17 cellular contexts compared by ENCODE assay signal in the genomic region with DNA sequence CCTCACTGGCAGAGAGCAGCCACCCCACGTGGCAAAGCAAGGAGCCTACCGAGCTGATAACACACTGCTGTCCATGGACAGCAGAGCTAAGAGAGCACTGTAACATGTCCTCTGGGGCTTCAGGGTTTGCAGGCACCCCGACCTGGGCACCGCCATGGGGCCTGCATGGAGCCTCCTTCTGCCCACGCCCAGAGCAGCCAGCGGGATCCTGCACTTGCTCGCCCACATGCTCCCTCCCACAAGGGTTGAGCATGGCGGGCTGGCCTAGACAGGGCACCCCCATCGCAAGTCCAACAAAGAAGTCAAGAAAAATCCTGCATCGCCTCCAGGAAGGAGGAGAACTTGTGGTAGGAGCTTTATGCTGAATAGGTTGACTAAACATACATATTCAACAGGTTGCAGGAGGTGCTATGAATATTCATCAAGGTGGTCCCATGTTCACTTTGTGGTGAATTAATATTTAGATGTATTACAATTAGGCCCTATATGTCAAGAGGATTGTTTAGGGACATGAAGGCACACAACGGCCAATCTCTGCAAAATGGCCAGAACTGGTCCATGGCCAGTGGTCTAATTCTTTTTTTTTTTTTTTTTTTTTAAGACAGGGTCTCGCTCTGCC. TPM values are rescaled to one million over a fixed set of nuclear protein-coding genes. Genes with fewer than 3 reads are reported as not detected.
DNase-seq lines count a peak whose midpoint lies in the region; ATAC-seq and TF ChIP-seq lines count a peak whose summit lies in the region.
"Had no signal": no experiment of that assay in that cellular context is flagged by ENCODE, and none has a peak within 500 bp of the region (broad histone marks: within the 10 kb centered on the region; RNA-seq: fewer than 3 reads in every experiment).

No MANE protein-coding gene starts in this region.

- H3K27me3 ChIP-seq in H7 (ENCODE audit: control insufficient read depth, insufficient read depth, low read length) (no peaks in the 10 kb centered on the region), osteoblast (ENCODE audit: insufficient read depth, low read length) (no peaks in the 10 kb centered on the region)

- H3K27ac ChIP-seq in SK-N-MC, result 0 out of 2 replicates have a peak overlapping the region, but pooled peaks have one; percentile 16
- H3K27ac ChIP-seq in osteoblast (ENCODE audit: low read depth, low read length), result no peak overlapping the region
- H3K27ac ChIP-seq: A549, GM23248 had no signal

- peaks cover 13% of the 10 kb centered on the region for H3K4me1 ChIP-seq in osteoblast (ENCODE audit: insufficient read depth, low read length)

- H3K4me2 ChIP-seq in osteoblast (ENCODE audit: insufficient read depth, low read length), result no peak overlapping the region
- H3K4me2 ChIP-seq: A549 had no signal

- TF ChIP-seq POLR2A in erythroblast (IDR thresholded peaks at IDR 0.05; ENCODE audit: low read length), result no peak

- ATAC-seq in HG02623 (IDR thresholded peaks at IDR 0.05; ENCODE audit: unreplicated experiment), result no peak
- ATAC-seq: A549 had no signal

- H4K20me1 ChIP-seq in osteoblast (ENCODE audit: insufficient read depth, low read length), result peaks cover 8% of the 10 kb centered on the region

- in situ Hi-C loops in GM13976 (cut with MboI; ENCODE audit: low sequenced_read_pairs, unreplicated experiment), result no loop called here

- TF ChIP-seq CTCF in osteoblast (IDR thresholded peaks at IDR 0.05; ENCODE audit: extremely low read depth, low read depth, low read length), result no peak
- no peak for TF ChIP-seq CTCF in GM13976 (IDR thresholded peaks at IDR 0.05; ENCODE audit: borderline replicate concordance, control extremely low read depth, extremely low read depth, insufficient read depth, missing control alignments)

- no peak overlapping the region for H3K9ac ChIP-seq in SK-N-MC (ENCODE audit: insufficient read length)
- H3K9ac ChIP-seq: GM23248 had no signal

- no peak overlapping the region for H2AFZ ChIP-seq in osteoblast (ENCODE audit: low read length)
- H2AFZ ChIP-seq: GM23248 had no signal

- peak; percentile 13 for DNase-seq in H7
- DNase-seq in SK-N-MC (ENCODE audit: low read depth, low spot score), result no peak
- peak; percentile 31 to 41 for DNase-seq in erythroblast (lab: John Stamatoyannopoulos, UW)
- peak; percentile 14 for DNase-seq in osteoblast (ENCODE audit: insufficient read length, low spot score, missing footprints)
- no peak for DNase-seq in GM13976 (ENCODE audit: low spot score)
- DNase-seq in NCI-H128 (lab: John Stamatoyannopoulos, UW; ENCODE audit: unreplicated experiment), result no peak
- DNase-seq in cerebellar nuclear complex (lab: John Stamatoyannopoulos, UW), result no peak
- DNase-seq: 8988T; C1 segment of cervical spinal cord; Caco-2; CD4-positive, alpha-beta memory T cell; DMS153; DND-41; GM23248 had no signal

- peaks cover 13% of the 10 kb centered on the region for H3K79me2 ChIP-seq in osteoblast (ENCODE audit: insufficient read depth, low read length)

- H3K36me3 ChIP-seq in H7 (replicated peaks; ENCODE audit: control insufficient read depth, insufficient read depth, low read length) (no peaks in the 10 kb centered on the region), SK-N-MC (ENCODE audit: insufficient read depth, low read length) (no peaks in the 10 kb centered on the region), osteoblast (ENCODE audit: insufficient read depth, low read length) (no peaks in the 10 kb centered on the region)

- H3K9me3 ChIP-seq in SK-N-MC (ENCODE audit: low read depth, low read length) (no peaks in the 10 kb centered on the region), osteoblast (ENCODE audit: low read depth, low read length) (no peaks in the 10 kb centered on the region)
- H3K9me3 ChIP-seq: A549, Caco-2, HAP-1 had no signal

- H3K4me3 ChIP-seq in H7 (ENCODE audit: insufficient read depth, low read depth, low read length), result no peak overlapping the region
- H3K4me3 ChIP-seq in SK-N-MC, result no peak overlapping the region
- H3K4me3 ChIP-seq in osteoblast (ENCODE audit: insufficient read depth, low read length), result no peak overlapping the region
- H3K4me3 ChIP-seq: A549, GM23248, HAP-1 had no signal

RNA-seq across cellular contexts. Expression of a gene that starts 3.8 kb away (rescaled TPM):
- total RNA-seq in H7 (2014; rRNA removed; shearing (Covaris generic)), result 26.4 and 33.8 TPM in 2 replicates
- 21.2 and 22.4 TPM in 2 replicates for total RNA-seq in osteoblast

RNA-seq across cellular contexts. Expression of a gene that starts 4.5 kb away (rescaled TPM):
- total RNA-seq in H7 (2014; rRNA removed; shearing (Covaris generic)), result 79.1 and 80.1 TPM in 2 replicates
- 37.3 and 38.6 TPM in 2 replicates for total RNA-seq in osteoblast

RNA-seq across cellular contexts. Expression of a gene that starts 48.3 kb away (rescaled TPM):
- 41.3 and 42.5 TPM in 2 replicates for total RNA-seq in H7 (2014; rRNA removed; shearing (Covaris generic))
- 10.3 and 10.5 TPM in 2 replicates for total RNA-seq in osteoblast

Comparison
In these comparisons a context has a peak if more than half of its experiments do, and no peak if none do; other contexts are left out.
1. DNase-seq: peak in H7 (single experiment), erythroblast (2 of 2) and osteoblast (single experiment); none in SK-N-MC (single experiment), GM13976 (single experiment), NCI-H128 (single experiment) and cerebellar nuclear complex (0 of 2).